Comparison of ENCODE assay signal across 16 cellular contexts in genomic region chr14:51357250-51357649, GRCh38.
DNase-seq lines count a peak whose midpoint lies in the region; ATAC-seq and TF ChIP-seq lines count a peak whose summit lies in the region.
"Had no signal": no experiment of that assay in that cellular context is flagged by ENCODE, and none has a peak within 500 bp of the region (broad histone marks: within the 10 kb centered on the region; RNA-seq: fewer than 3 reads in every experiment).

No MANE protein-coding gene starts in this region.

- no peaks in the 10 kb centered on the region for H3K9me3 Mint-ChIP-seq in chondrocyte (ENCODE audit: low read depth)
- H3K9me3 Mint-ChIP-seq: naive B cell; T-helper 1 cell treated with Interleukin-12 subunit alpha and Interleukin-12 subunit beta and Interleukin-4 antibody, amounts not matched to agents 30 μg/mL and 1 μg/mL, for 36 hours had no signal

- H2BK12ac ChIP-seq in neuronal stem cell (ENCODE audit: low read length), result no peak overlapping the region

- no peaks in the 10 kb centered on the region for H3K36me3 ChIP-seq in neuronal stem cell (replicated peaks in 1 of 2; ENCODE audit: control insufficient read depth in 2 of 2, insufficient read depth in 2 of 2, low read length in 2 of 2)
- H3K36me3 ChIP-seq: gastrocnemius medialis had no signal

- no peak overlapping the region for H2BK120ac ChIP-seq in neuronal stem cell (ENCODE audit: low read depth, low read length)

- DNase-seq in DMS79 treated with DMSO at 0.1 percent for 48 hours (lab: John Stamatoyannopoulos, UW) (peak; percentile 83), NCI-H2227 treated with DMSO at 0.1 percent for 48 hours (lab: John Stamatoyannopoulos, UW) (peak; percentile 66), chondrocyte (ENCODE audit: low spot score) (no peak), neuronal stem cell (ENCODE audit: low spot score) (no peak), sciatic nerve (ENCODE audit: low spot score) (no peak), NCI-H510A (lab: John Stamatoyannopoulos, UW) (no peak)
- DNase-seq: activated CD4-positive, CD25-positive, alpha-beta regulatory T cell treated with anti-CD3 and anti-CD28 coated beads, Interleukin-2, amount 50 U/mL, for 72 hours; activated CD8-positive, alpha-beta memory T cell treated with anti-CD3 and anti-CD28 coated beads, Interleukin-2, amount 50 U/mL, for 4 hours; effector memory CD4-positive, alpha-beta T cell; gastrocnemius medialis; naive B cell; psoas muscle had no signal

- H3K14ac ChIP-seq in neuronal stem cell (ENCODE audit: low read length), result no peak overlapping the region

- H3K4me1 ChIP-seq in neuronal stem cell (ENCODE audit: control insufficient read depth in 2 of 2, insufficient read depth in 1 of 2, low read depth in 1 of 2, low read length in 2 of 2), result peaks cover 0 to 4% of the 10 kb centered on the region in 2 donors
- H3K4me1 ChIP-seq: gastrocnemius medialis, psoas muscle had no signal

- no peak for TF ChIP-seq POLR2A in GM18505 (IDR thresholded peaks at IDR 0.05; ENCODE audit: borderline replicate concordance, extremely low read depth, insufficient read depth, insufficient read length)

- H4K91ac ChIP-seq in neuronal stem cell (ENCODE audit: low read depth, low read length, poor library complexity), result no peak overlapping the region

- H2BK5ac ChIP-seq in neuronal stem cell (ENCODE audit: low read length), result no peak overlapping the region

- no peak overlapping the region for H3K4me3 Mint-ChIP-seq in chondrocyte (ENCODE audit: unreplicated experiment)
- H3K4me3 Mint-ChIP-seq: B cell; naive B cell; T-helper 1 cell treated with Interleukin-12 subunit alpha and Interleukin-12 subunit beta and Interleukin-4 antibody, amounts not matched to agents 30 μg/mL and 1 μg/mL, for 36 hours had no signal

- peak overlapping the region; percentile 69 for H3K27ac Mint-ChIP-seq in chondrocyte (ENCODE audit: unreplicated experiment)
- H3K27ac Mint-ChIP-seq: B cell; T-helper 1 cell treated with Interleukin-12 subunit alpha and Interleukin-12 subunit beta and Interleukin-4 antibody, amounts not matched to agents 30 μg/mL and 1 μg/mL, for 36 hours had no signal

- no peaks in the 10 kb centered on the region for H3K27me3 ChIP-seq in neuronal stem cell (ENCODE audit: control insufficient read depth in 3 of 3, insufficient read depth in 3 of 3, low read depth in 1 of 3, low read length in 3 of 3)
- H3K27me3 ChIP-seq: gastrocnemius medialis had no signal

- no peak overlapping the region for H3K18ac ChIP-seq in neuronal stem cell (ENCODE audit: low read length)

- H3K79me1 ChIP-seq in neuronal stem cell (ENCODE audit: low read depth, low read length), result no peaks in the 10 kb centered on the region

- no peak overlapping the region for H2AK5ac ChIP-seq in neuronal stem cell (ENCODE audit: low read depth, low read length)

- H3K4me2 ChIP-seq in neuronal stem cell (ENCODE audit: insufficient read depth, low read length, poor library complexity, severe bottlenecking), result no peak overlapping the region

- no peak overlapping the region for H3K4ac ChIP-seq in neuronal stem cell (ENCODE audit: low read length)

- WGBS in neuronal stem cell (ENCODE audit: extremely low coverage in 2 of 2, insufficient read length in 2 of 2, insufficient replicate concordance in 1 of 2), 2 donors, result no CpG with 5 or more reads among the region's 3 CpGs

- H3K4me1 Mint-ChIP-seq in chondrocyte (ENCODE audit: low read depth), result peaks cover 28% of the 10 kb centered on the region
- H3K4me1 Mint-ChIP-seq: B cell, naive B cell had no signal

- intact Hi-C loops in sciatic nerve (cut with DNase I), result no loop called here

- H4K8ac ChIP-seq in neuronal stem cell (ENCODE audit: low read depth, low read length), result no peak overlapping the region

- H3K9ac ChIP-seq in neuronal stem cell (ENCODE audit: low read depth, low read length, poor library complexity), result no peak overlapping the region

- H3K23ac ChIP-seq in neuronal stem cell (ENCODE audit: low read depth, low read length, poor library complexity), result no peak overlapping the region

- ATAC-seq in HG03280 (IDR thresholded peaks at IDR 0.05; ENCODE audit: unreplicated experiment) (no peak), GM18505 (IDR thresholded peaks at IDR 0.05; ENCODE audit: unreplicated experiment) (no peak), sciatic nerve (no peak)

- peak overlapping the region; percentile 3 for H2AFZ ChIP-seq in neuronal stem cell (ENCODE audit: low read length)

- H2BK15ac ChIP-seq in neuronal stem cell (ENCODE audit: low read length), result no peak overlapping the region

- no peak overlapping the region for H3K4me3 ChIP-seq in neuronal stem cell (ENCODE audit: low read length in 2 of 2)
- H3K4me3 ChIP-seq: gastrocnemius medialis, psoas muscle had no signal

- H3K36me3 Mint-ChIP-seq in chondrocyte (ENCODE audit: low read depth), result no peaks in the 10 kb centered on the region
- H3K36me3 Mint-ChIP-seq: naive B cell had no signal

- no peaks in the 10 kb centered on the region for H3K27me3 Mint-ChIP-seq in chondrocyte (ENCODE audit: low read depth)

- no peaks in the 10 kb centered on the region for H3K9me3 ChIP-seq in neuronal stem cell (replicated peaks in 1 of 2; ENCODE audit: control insufficient read depth in 2 of 2, insufficient read depth in 1 of 2, low read depth in 1 of 2, low read length in 2 of 2)
- H3K9me3 ChIP-seq: gastrocnemius medialis, psoas muscle had no signal

- no peak overlapping the region for H3K27ac ChIP-seq in neuronal stem cell (replicated peaks; ENCODE audit: low read length)
- H3K27ac ChIP-seq: gastrocnemius medialis, psoas muscle had no signal

- no peak for TF ChIP-seq CTCF in chondrocyte (IDR thresholded peaks at IDR 0.05)

Comparison
In these comparisons a context has a peak if more than half of its experiments do, and no peak if none do; other contexts are left out.
1. DNase-seq: peak in DMS79 treated with DMSO at 0.1 percent for 48 hours (single experiment) and NCI-H2227 treated with DMSO at 0.1 percent for 48 hours (single experiment); none in chondrocyte (single experiment), neuronal stem cell (single experiment), sciatic nerve (single experiment) and NCI-H510A (single experiment).